36 cellular contexts compared by ENCODE assay signal in genomic region chr2:206381881-206382280, GRCh38.
"Had no signal": no experiment of that assay in that cellular context is flagged by ENCODE, and none has a peak within 500 bp of the region (broad histone marks: within the 10 kb centered on the region; RNA-seq: fewer than 3 reads in every experiment).

No MANE protein-coding gene starts in this region.

- DNase-seq: Karpas-422, Kasumi-1, MG63, MM.1S, MV-4-11, NCI-H1048, NCI-H1092, NCI-H1092 treated with DMSO at 0.1 percent for 48 hours, NCI-H1105, NCI-H1105 treated with DMSO at 0.1 percent for 48 hours, NCI-H1417, NCI-H1417 treated with DMSO at 0.1 percent for 48 hours, NCI-H1436, NCI-H1436 treated with DMSO at 0.1 percent for 48 hours, NCI-H146, NCI-H1694, NCI-H1694 treated with DMSO at 0.1 percent for 48 hours, NCI-H187, NCI-H187 treated with DMSO at 0.1 percent for 48 hours, NCI-H1930, NCI-H2029, NCI-H2029 treated with DMSO at 0.1 percent for 48 hours, NCI-H2081, NCI-H2081 treated with DMSO at 0.1 percent for 48 hours, NCI-H2107, NCI-H2171, NCI-H2171 treated with DMSO at 0.1 percent for 48 hours, NCI-H2227 treated with DMSO at 0.1 percent for 48 hours, NCI-H226, NCI-H345, NCI-H446, NCI-H446 treated with DMSO at 0.1 percent for 48 hours, NCI-H510A, NCI-H510A treated with DMSO at 0.1 percent for 48 hours, NCI-H524, NCI-H524 treated with DMSO at 0.1 percent for 48 hours had no signal

- H3K4me3 ChIP-seq: MG63 had no signal

- H3K27me3 ChIP-seq: MG63 had no signal

- H3K36me3 ChIP-seq: MG63 had no signal
